In the genomic region with DNA sequence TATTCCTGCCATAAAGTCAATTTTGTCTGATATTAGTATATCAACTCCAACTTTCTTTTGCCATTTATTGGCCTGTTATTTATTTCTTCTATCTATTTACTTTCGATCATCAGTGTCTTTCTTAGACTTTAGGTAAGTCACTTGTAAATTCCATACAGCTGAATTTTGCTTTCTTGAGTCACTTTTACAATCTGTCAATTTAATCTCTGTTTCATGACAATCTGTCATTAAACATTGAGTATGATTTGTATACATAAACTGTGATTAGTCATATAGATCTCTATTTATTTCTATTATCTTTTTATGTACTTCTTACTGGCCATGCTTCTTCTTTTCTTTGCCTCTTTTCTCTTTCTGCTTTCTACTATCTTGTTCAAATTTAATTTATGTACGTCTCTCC, we compare ENCODE assay signal across 9 cellular contexts.
"Had no signal": no experiment of that assay in that cellular context is flagged by ENCODE, and none has a peak within 500 bp of the region (broad histone marks: within the 10 kb centered on the region; RNA-seq: fewer than 3 reads in every experiment).

No MANE protein-coding gene starts in this region.

- H2AFZ ChIP-seq: GM23248, GM23338 had no signal

- H3K27ac ChIP-seq: GM23248 had no signal

- H3K4me2 ChIP-seq: GM23338 had no signal

- H3K4me3 ChIP-seq: GM23248, GM23338, HAP-1 had no signal

- H3K36me3 ChIP-seq: HAP-1 had no signal

- H3K9ac ChIP-seq: GM23248 had no signal

- H3K9me3 ChIP-seq: HAP-1 had no signal

- ATAC-seq: GM23338, HCT116 had no signal

- DNase-seq: GM23248, GOT3, H7, H9, HCEC 1CT, HFFc6 had no signal
